In the genomic region with DNA sequence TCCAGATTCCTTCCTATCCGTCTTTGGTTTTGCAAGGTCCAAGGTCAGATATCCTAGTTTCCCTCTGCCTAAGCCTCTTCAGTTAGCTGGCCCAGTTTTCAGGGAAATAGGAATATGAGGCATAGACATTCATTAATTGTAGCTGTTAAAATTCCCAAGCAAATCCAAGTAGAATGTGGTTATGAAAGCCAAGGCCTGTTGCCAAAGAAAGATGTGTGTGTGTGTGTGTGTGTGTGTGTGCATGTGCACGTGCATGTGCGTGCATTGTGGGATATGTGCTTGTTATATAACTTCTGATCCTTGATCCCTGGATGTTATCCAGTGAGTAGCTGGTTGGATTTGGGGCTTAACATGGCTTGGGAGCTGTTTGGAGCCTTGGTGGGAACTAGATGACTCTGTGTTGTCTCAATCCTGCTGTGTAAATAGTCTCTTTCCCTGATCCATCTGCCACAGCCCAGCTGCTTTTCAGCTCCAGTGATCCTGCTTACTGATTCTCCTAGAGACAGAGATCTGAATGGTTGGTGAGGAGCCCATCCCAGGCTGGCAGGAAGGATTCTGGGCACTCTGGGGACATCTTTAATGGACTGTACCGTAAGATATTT, we compare ENCODE assay signal across 9 cellular contexts.
DNase-seq lines count a peak whose midpoint lies in the region; ATAC-seq and TF ChIP-seq lines count a peak whose summit lies in the region.
"Had no signal": no experiment of that assay in that cellular context is flagged by ENCODE, and none has a peak within 500 bp of the region (broad histone marks: within the 10 kb centered on the region; RNA-seq: fewer than 3 reads in every experiment).

No MANE protein-coding gene starts in this region.

- H3K36me3 ChIP-seq in body of pancreas (replicated peaks in 1 of 2; ENCODE audit: insufficient read depth in 1 of 2, low read depth in 2 of 2) (no peaks in the 10 kb centered on the region), thyroid gland (no peaks in the 10 kb centered on the region)

- TF ChIP-seq CTCF in body of pancreas (IDR thresholded peaks at IDR 0.05) (no peak), thyroid gland (IDR thresholded peaks at IDR 0.05) (no peak)

- DNase-seq in NCI-H1694 (lab: John Stamatoyannopoulos, UW) (peak; percentile 99), body of pancreas (peak; percentile 31 to 85 (median 76)), left kidney (ENCODE audit: low read depth, low spot score) (peak; percentile 12), thyroid gland (peak; percentile 5 to 32), GDM1 (lab: John Stamatoyannopoulos, UW) (no peak), cerebellar nuclear complex (lab: John Stamatoyannopoulos, UW) (no peak), RPMI8226 (no peak)
- DNase-seq: activated B cell treated with CpG ODN at 0.5 μM for 24 hours had no signal

- no peak for TF ChIP-seq POLR2A in body of pancreas (IDR thresholded peaks at IDR 0.05)
- TF ChIP-seq POLR2A in thyroid gland (IDR thresholded peaks at IDR 0.05), result no peak

- H3K27me3 ChIP-seq in body of pancreas, result no peaks in the 10 kb centered on the region
- no peaks in the 10 kb centered on the region for H3K27me3 ChIP-seq in thyroid gland

- H3K27ac ChIP-seq in body of pancreas, result peak overlapping the region; percentile 29 to 77 (median 65)
- H3K27ac ChIP-seq in thyroid gland, result peak overlapping the region in 1 of 3 donors; percentile 8

- peaks cover 18% of the 10 kb centered on the region for H3K4me1 ChIP-seq in body of pancreas
- H3K4me1 ChIP-seq in thyroid gland, result peaks cover 6 to 8% of the 10 kb centered on the region in 2 donors

- intact Hi-C loops in body of pancreas (cut with DNase I) (no loop called here), thyroid gland (cut with DNase I) (no loop called here)

- peak; percentile 88 for ATAC-seq in body of pancreas
- ATAC-seq in HG03457 (IDR thresholded peaks at IDR 0.05; ENCODE audit: unreplicated experiment), result no peak

- H3K9me3 ChIP-seq in body of pancreas (no peaks in the 10 kb centered on the region), thyroid gland (peaks cover 3% of the 10 kb centered on the region)

- 9 to 15% methylated on average over 4 of the region's 4 CpGs for WGBS in body of pancreas, 2 donors
- 46 to 48% methylated on average over 4 of the region's 4 CpGs for WGBS in thyroid gland, 2 donors

- no peak overlapping the region for H3K4me3 ChIP-seq in body of pancreas
- H3K4me3 ChIP-seq in thyroid gland (replicated peaks in 1 of 3), result no peak overlapping the region

Comparison
In these comparisons a context has a peak if more than half of its experiments do, and no peak if none do; other contexts are left out.
1. DNase-seq: peak in NCI-H1694 (single experiment), body of pancreas (4 of 4), left kidney (single experiment) and thyroid gland (2 of 2); none in GDM1 (single experiment), cerebellar nuclear complex (0 of 2) and RPMI8226 (single experiment).